ENCODE assay signal across 12 cellular contexts in the genomic region with DNA sequence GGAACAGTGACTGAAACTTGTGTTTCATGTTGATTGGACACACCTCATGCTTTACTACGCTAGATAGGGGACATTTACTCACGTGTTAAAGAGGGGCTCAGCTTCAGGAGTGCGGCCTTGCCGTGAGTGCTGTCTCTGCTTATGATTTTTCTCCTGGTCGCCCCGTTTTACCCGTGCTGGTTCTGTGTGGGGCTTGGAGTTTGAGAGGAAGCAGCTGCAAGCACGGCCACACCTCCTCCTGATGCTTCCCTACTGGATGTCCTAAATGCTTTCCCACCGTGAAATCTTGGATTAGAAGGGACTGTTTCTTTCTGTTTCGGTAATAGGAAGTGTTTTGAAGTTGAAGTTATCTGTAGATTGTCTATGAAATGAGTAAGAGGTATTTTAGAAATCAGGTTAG. TPM values are rescaled to one million over a fixed set of nuclear protein-coding genes. Genes with fewer than 3 reads are reported as not detected.
DNase-seq lines count a peak whose midpoint lies in the region; ATAC-seq and TF ChIP-seq lines count a peak whose summit lies in the region.
"Had no signal": no experiment of that assay in that cellular context is flagged by ENCODE, and none has a peak within 500 bp of the region (broad histone marks: within the 10 kb centered on the region; RNA-seq: fewer than 3 reads in every experiment).

No MANE protein-coding gene starts in this region.

- no peak overlapping the region for H3K4me3 ChIP-seq in Peyer's patch
- peak overlapping the region in 1 of 2 donors; percentile 35 for H3K4me3 ChIP-seq in duodenal mucosa (ENCODE audit: low read depth in 1 of 2, low read length in 2 of 2)
- H3K4me3 ChIP-seq: GM12878 had no signal

- DNase-seq in CD14-positive monocyte (ENCODE audit: low spot score): no peak
- DNase-seq in Peyer's patch: no peak
- no peak for DNase-seq in natural killer cell
- no peak for DNase-seq in hippocampal formation (lab: John Stamatoyannopoulos, UW)
- no peak for DNase-seq in stimulated activated CD4-positive, alpha-beta T cell treated with anti-CD3 and anti-CD28 coated beads, Interleukin-2, amount 100 ng/mL, for 24 hours
- DNase-seq in NCI-H1436 treated with DMSO at 0.1 percent for 48 hours (lab: John Stamatoyannopoulos, UW): no peak
- DNase-seq: NCI-H187 treated with DMSO at 0.1 percent for 48 hours had no signal

- H3K4me1 ChIP-seq in Peyer's patch: peaks cover 0 to 7% (median 3%) of the 10 kb centered on the region in 4 donors
- H3K4me1 ChIP-seq in duodenal mucosa (ENCODE audit: control insufficient read depth in 1 of 2, insufficient read depth in 2 of 2, low read length in 2 of 2): peaks cover 23 to 28% of the 10 kb centered on the region in 2 donors

- peaks cover 19% of the 10 kb centered on the region for H3K4me1 Mint-ChIP-seq in CD14-positive monocyte
- H3K4me1 Mint-ChIP-seq in natural killer cell: peaks cover 31 to 33% of the 10 kb centered on the region in 2 donors

- H3K9me3 Mint-ChIP-seq in CD14-positive monocyte: peaks cover 0 to 3% (median 0%) of the 10 kb centered on the region in 7 donors
- H3K9me3 Mint-ChIP-seq in natural killer cell: no peaks in the 10 kb centered on the region

- H3K9me3 ChIP-seq in Peyer's patch (no peaks in the 10 kb centered on the region), duodenal mucosa (ENCODE audit: control insufficient read depth in 1 of 2, low read length in 2 of 2) (no peaks in the 10 kb centered on the region)

- H3K27me3 ChIP-seq in Peyer's patch (no peaks in the 10 kb centered on the region), duodenal mucosa (ENCODE audit: control insufficient read depth in 1 of 2, insufficient read depth in 2 of 2, low read length in 2 of 2) (no peaks in the 10 kb centered on the region)

- no peak for TF ChIP-seq POLR2A in Peyer's patch (IDR thresholded peaks at IDR 0.05)

- H3K36me3 Mint-ChIP-seq in CD14-positive monocyte (peaks cover 53 to 62% of the 10 kb centered on the region in 2 donors), natural killer cell (no peaks in the 10 kb centered on the region)

- TF ChIP-seq CTCF in CD14-positive monocyte (IDR thresholded peaks at IDR 0.05) (no peak), Peyer's patch (IDR thresholded peaks at IDR 0.05) (no peak), natural killer cell (IDR thresholded peaks at IDR 0.05) (no peak)

- intact Hi-C loops in CD14-positive monocyte (cut with micrococcal nuclease) (no loop called here), natural killer cell (cut with micrococcal nuclease) (loop anchor here (1.0 to 5.0 kb wide), 4 partner anchors 29 to 191 kb away; no protein-coding TSS in a partner anchor)

- peak overlapping the region in 3 of 4 donors; percentile 16 to 66 (median 56) for H3K27ac ChIP-seq in Peyer's patch
- peak overlapping the region; percentile 8 for H3K27ac ChIP-seq in duodenal mucosa (ENCODE audit: low read depth, low read length)

- H3K9ac ChIP-seq in duodenal mucosa (ENCODE audit: low read depth in 1 of 2, low read length in 2 of 2): no peak overlapping the region

- H3K27ac Mint-ChIP-seq in CD14-positive monocyte: peak overlapping the region in 4 of 7 donors; percentile 11 to 91 (median 62)
- H3K27ac Mint-ChIP-seq in natural killer cell: peak overlapping the region; percentile 82 to 83

- H3K27me3 Mint-ChIP-seq in CD14-positive monocyte (ENCODE audit: low read depth in 3 of 3) (peaks cover 0 to 1% (median 0%) of the 10 kb centered on the region in 3 donors), natural killer cell (ENCODE audit: low read depth in 2 of 2) (peaks cover 0 to 7% of the 10 kb centered on the region in 2 donors)

- no peak for ATAC-seq in natural killer cell
- ATAC-seq in HG03139 (IDR thresholded peaks at IDR 0.05; ENCODE audit: unreplicated experiment): no peak
- ATAC-seq: GM12878 had no signal

- H3K4me3 Mint-ChIP-seq in CD14-positive monocyte: peak overlapping the region in 1 of 2 donors; percentile 60
- H3K4me3 Mint-ChIP-seq in natural killer cell: peak overlapping the region; percentile 68

- H3K36me3 ChIP-seq in Peyer's patch: no peaks in the 10 kb centered on the region
- peaks cover 6 to 9% of the 10 kb centered on the region in 2 donors for H3K36me3 ChIP-seq in duodenal mucosa (ENCODE audit: control insufficient read depth in 1 of 2, insufficient read depth in 2 of 2, low read length in 2 of 2)

RNA-seq across cellular contexts. Expression of gene ZNF750, which starts 54.0 kb away (rescaled TPM):
- polyA plus RNA-seq in CD14-positive monocyte: not detected
- total RNA-seq in Peyer's patch (not detected), natural killer cell (not detected)
- total RNA-seq: GM12878, mononuclear cell, subcutaneous adipose tissue had no signal
